In genomic region chr10:127303105-127303504, GRCh38 we compare ENCODE assay signal across 18 cellular contexts.
DNase-seq lines count a peak whose midpoint lies in the region; ATAC-seq and TF ChIP-seq lines count a peak whose summit lies in the region.
"Had no signal": no experiment of that assay in that cellular context is flagged by ENCODE, and none has a peak within 500 bp of the region (broad histone marks: within the 10 kb centered on the region; RNA-seq: fewer than 3 reads in every experiment).

No MANE protein-coding gene starts in this region.

- DNase-seq in NCI-H2029 (lab: John Stamatoyannopoulos, UW) = peak; percentile 20
- DNase-seq in NCI-H2029 treated with DMSO at 0.1 percent for 48 hours (lab: John Stamatoyannopoulos, UW) = no peak
- peak; percentile 27 for DNase-seq in GM23338 (ENCODE audit: low spot score)
- DNase-seq in RWPE2 (ENCODE audit: low spot score) = no peak
- peak; percentile 3 for DNase-seq in islet precursor cell
- no peak for DNase-seq in T-helper 2 cell treated with Interferon-gamma antibody and Interleukin-4, amounts not matched to agents 5 μg/mL and 100 μg/mL, for 36 hours (ENCODE audit: low spot score)
- no peak for DNase-seq in testis
- DNase-seq: CD8-positive, alpha-beta memory T cell; EL; GF-D8; IMR-90; NCI-H1105 treated with DMSO at 0.1 percent for 48 hours; NCI-H1694 treated with DMSO at 0.1 percent for 48 hours; NCI-H2107; T-cell had no signal

- H2AFZ ChIP-seq in GM23338 = no peak overlapping the region

- H3K4me1 ChIP-seq in GM23338 (ENCODE audit: insufficient read depth) = no peaks in the 10 kb centered on the region
- no peaks in the 10 kb centered on the region for H3K4me1 ChIP-seq in RWPE2 (ENCODE audit: insufficient read depth, poor library complexity, severe bottlenecking)
- H3K4me1 ChIP-seq in testis = peaks cover 3% of the 10 kb centered on the region

- intact Hi-C loops in testis (cut with DNase I; ENCODE audit: low total_unique reads) = no loop called here

- no peak overlapping the region for H3K27ac Mint-ChIP-seq in GM23338
- H3K27ac Mint-ChIP-seq in T-helper 2 cell treated with Interferon-gamma antibody and Interleukin-4, amounts not matched to agents 5 μg/mL and 100 μg/mL, for 36 hours = no peak overlapping the region
- H3K27ac Mint-ChIP-seq: CD8-positive, alpha-beta memory T cell; T-cell had no signal

- TF ChIP-seq CTCF in GM23338 (conservative IDR thresholded peaks at IDR 0.05; ENCODE audit: low read depth in 2 of 2) (no peak), RWPE2 (IDR thresholded peaks at IDR 0.05; ENCODE audit: poor library complexity, severe bottlenecking) (no peak), testis (IDR thresholded peaks at IDR 0.05) (no peak)

- no peak overlapping the region for H3K4me3 ChIP-seq in GM23338
- H3K4me3 ChIP-seq in RWPE2 (ENCODE audit: severe bottlenecking) = no peak overlapping the region
- H3K4me3 ChIP-seq in testis = no peak overlapping the region

- no peak for TF ChIP-seq POLR2A in testis (IDR thresholded peaks at IDR 0.05)

- no peaks in the 10 kb centered on the region for H3K9me2 ChIP-seq in GM23338 (ENCODE audit: insufficient read depth)

- H3K9me3 ChIP-seq in RWPE2 (ENCODE audit: severe bottlenecking) = no peaks in the 10 kb centered on the region
- no peaks in the 10 kb centered on the region for H3K9me3 ChIP-seq in testis

- no peaks in the 10 kb centered on the region for H3K79me2 ChIP-seq in GM23338 (replicated peaks; ENCODE audit: insufficient read depth)

- H4K20me1 ChIP-seq in GM23338 (replicated peaks; ENCODE audit: insufficient read depth) = no peaks in the 10 kb centered on the region

- peaks cover 19% of the 10 kb centered on the region for H3K4me1 Mint-ChIP-seq in GM23338
- no peaks in the 10 kb centered on the region for H3K4me1 Mint-ChIP-seq in T-helper 2 cell treated with Interferon-gamma antibody and Interleukin-4, amounts not matched to agents 5 μg/mL and 100 μg/mL, for 36 hours (ENCODE audit: low read depth)
- H3K4me1 Mint-ChIP-seq: CD8-positive, alpha-beta memory T cell; T-cell had no signal

- H3K36me3 ChIP-seq in GM23338 (ENCODE audit: insufficient read depth) (no peaks in the 10 kb centered on the region), RWPE2 (ENCODE audit: low read depth) (no peaks in the 10 kb centered on the region), testis (ENCODE audit: low read depth, missing control alignments) (no peaks in the 10 kb centered on the region)

- no peak overlapping the region for H3K4me2 ChIP-seq in GM23338
- H3K4me2 ChIP-seq: KMS-11 had no signal

- H3K27me3 ChIP-seq in GM23338 (ENCODE audit: insufficient read depth) = no peaks in the 10 kb centered on the region
- H3K27me3 ChIP-seq in RWPE2 (ENCODE audit: insufficient read depth, poor library complexity, severe bottlenecking) = no peaks in the 10 kb centered on the region
- no peaks in the 10 kb centered on the region for H3K27me3 ChIP-seq in testis

- H3K27me3 Mint-ChIP-seq in GM23338 (ENCODE audit: insufficient read depth, low read depth, poor library complexity) = peaks cover 5% of the 10 kb centered on the region
- peaks cover 45% of the 10 kb centered on the region for H3K27me3 Mint-ChIP-seq in T-helper 2 cell treated with Interferon-gamma antibody and Interleukin-4, amounts not matched to agents 5 μg/mL and 100 μg/mL, for 36 hours (ENCODE audit: low read depth)

- peak; percentile 30 for ATAC-seq in GM23338
- peak; percentile 57; the same call in 2 of the 3 replicates for ATAC-seq in RWPE2 (ENCODE audit: low read depth)
- ATAC-seq: SK-N-SH treated with all-trans-retinoic acid at 6 μM for 48 hours, T-cell had no signal

- no peak overlapping the region for H3K4me3 Mint-ChIP-seq in GM23338
- H3K4me3 Mint-ChIP-seq in T-helper 2 cell treated with Interferon-gamma antibody and Interleukin-4, amounts not matched to agents 5 μg/mL and 100 μg/mL, for 36 hours = no peak overlapping the region
- H3K4me3 Mint-ChIP-seq: CD8-positive, alpha-beta memory T cell; T-cell had no signal

- no peaks in the 10 kb centered on the region; the same call in 2 of the 3 replicates for H3K9me3 Mint-ChIP-seq in GM23338
- H3K9me3 Mint-ChIP-seq in T-helper 2 cell treated with Interferon-gamma antibody and Interleukin-4, amounts not matched to agents 5 μg/mL and 100 μg/mL, for 36 hours = no peaks in the 10 kb centered on the region
- H3K9me3 Mint-ChIP-seq: T-cell had no signal

- H3K27ac ChIP-seq in GM23338 (ENCODE audit: low read depth) = no peak overlapping the region
- no peak overlapping the region for H3K27ac ChIP-seq in RWPE2 (ENCODE audit: poor library complexity, severe bottlenecking)
- H3K27ac ChIP-seq in testis = no peak overlapping the region
- H3K27ac ChIP-seq: C4-2B, KMS-11 had no signal

- H3F3A ChIP-seq in GM23338 (replicated peaks; ENCODE audit: low read depth) = no peaks in the 10 kb centered on the region

- H3K36me3 Mint-ChIP-seq in GM23338 (ENCODE audit: low read depth) = no peaks in the 10 kb centered on the region
- H3K36me3 Mint-ChIP-seq in T-helper 2 cell treated with Interferon-gamma antibody and Interleukin-4, amounts not matched to agents 5 μg/mL and 100 μg/mL, for 36 hours (ENCODE audit: low read depth) = no peaks in the 10 kb centered on the region
- H3K36me3 Mint-ChIP-seq: CD8-positive, alpha-beta memory T cell; T-cell had no signal

- WGBS in testis, 2 donors = 88 to 94% methylated on average over 2 of the region's 2 CpGs

TF ChIP-seq in GM23338, 12 proteins besides CTCF, POLR2A, EP300 and RAD21 (continues in another document):
- TF ChIP-seq EZH2 (IDR thresholded peaks at IDR 0.05; ENCODE audit: low read depth, unreplicated experiment) (no peak), ZNF114 (CRISPR knock-in tag; IDR thresholded peaks at IDR 0.05) (no peak), NANOG (IDR thresholded peaks at IDR 0.05; ENCODE audit: borderline replicate concordance) (no peak), JUNB (IDR thresholded peaks at IDR 0.05; ENCODE audit: unreplicated experiment) (no peak), ETS1 (IDR thresholded peaks at IDR 0.05) (no peak)

Comparison
In these comparisons a context has a peak if more than half of its experiments do, and no peak if none do; other contexts are left out.
1. DNase-seq: peak in NCI-H2029 (single experiment), GM23338 (single experiment) and islet precursor cell (single experiment); none in NCI-H2029 treated with DMSO at 0.1 percent for 48 hours (single experiment), RWPE2 (single experiment), T-helper 2 cell treated with Interferon-gamma antibody and Interleukin-4, amounts not matched to agents 5 μg/mL and 100 μg/mL, for 36 hours (single experiment) and testis (single experiment).